20 cellular contexts compared by ENCODE assay signal in the genomic region with DNA sequence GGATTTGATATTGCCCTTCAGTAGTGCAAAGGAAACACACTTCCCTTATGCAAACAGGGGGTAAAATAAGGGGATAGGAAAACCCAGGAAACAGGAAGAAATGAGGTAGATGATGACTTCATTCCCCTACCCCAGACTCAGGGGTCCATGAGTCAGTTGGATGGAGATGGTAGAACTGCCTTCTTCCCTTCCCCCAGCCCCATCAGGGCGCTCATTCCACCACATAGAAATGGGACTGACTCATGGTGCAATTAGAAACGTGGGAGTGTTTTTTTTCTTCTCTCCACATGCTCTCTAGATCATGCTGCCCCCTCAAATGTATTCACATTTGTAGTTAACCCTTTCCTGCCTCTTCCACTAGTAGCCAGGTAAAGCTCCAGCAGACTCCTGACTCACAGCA. TPM values are rescaled to one million over a fixed set of nuclear protein-coding genes. Genes with fewer than 3 reads are reported as not detected.
DNase-seq lines count a peak whose midpoint lies in the region; ATAC-seq, FAIRE-seq and TF ChIP-seq lines count a peak whose summit lies in the region.
"Had no signal": no experiment of that assay in that cellular context is flagged by ENCODE, and none has a peak within 500 bp of the region (broad histone marks: within the 10 kb centered on the region; RNA-seq: fewer than 3 reads in every experiment).

No MANE protein-coding gene starts in this region.

- peaks cover 7% of the 10 kb centered on the region for H3K27me3 Mint-ChIP-seq in activated naive CD8-positive, alpha-beta T cell treated with anti-CD3 and anti-CD28 coated beads, Interleukin-2, amount 50 U/mL, for 24 hours
- no peaks in the 10 kb centered on the region for H3K27me3 Mint-ChIP-seq in activated naive CD8-positive, alpha-beta T cell treated with anti-CD3 and anti-CD28 coated beads for 36 hours
- H3K27me3 Mint-ChIP-seq in astrocyte (ENCODE audit: low read depth, unreplicated experiment), result no peaks in the 10 kb centered on the region
- H3K27me3 Mint-ChIP-seq: dendritic cell treated with granulocyte-macrophage colony-stimulating factor and Interleukin-4, amounts not matched to agents 40 ng/mL and 50 ng/mL, for 4 days had no signal

- ATAC-seq in activated naive CD8-positive, alpha-beta T cell treated with anti-CD3 and anti-CD28 coated beads, Interleukin-2, amount 50 U/mL, for 24 hours, result peak; percentile 20
- ATAC-seq in stimulated activated effector memory CD8-positive, alpha-beta T cell treated with anti-CD3 and anti-CD28 coated beads, Interleukin-12 subunit alpha, Interleukin-12 subunit beta, amount 100 ng/mL, for 72 hours, result no peak
- ATAC-seq: lower lobe of right lung had no signal

- H3K4me3 ChIP-seq in astrocyte (ENCODE audit: insufficient read depth, low read depth, low read length) (no peak overlapping the region), kidney epithelial cell (ENCODE audit: low read depth, low read length) (no peak overlapping the region)
- H3K4me3 ChIP-seq: lower lobe of right lung, skin epidermis had no signal

- H3K36me3 ChIP-seq in astrocyte (ENCODE audit: insufficient read depth, low read length), result no peaks in the 10 kb centered on the region
- H3K36me3 ChIP-seq in kidney epithelial cell (ENCODE audit: control insufficient read depth, insufficient read depth, low read length), result no peaks in the 10 kb centered on the region
- H3K36me3 ChIP-seq: lower lobe of right lung had no signal

- no peaks in the 10 kb centered on the region for H3K27me3 ChIP-seq in astrocyte (ENCODE audit: insufficient read depth, low read length)
- H3K27me3 ChIP-seq in kidney epithelial cell (ENCODE audit: control insufficient read depth, insufficient read depth, low read length), result no peaks in the 10 kb centered on the region

- H3K27ac ChIP-seq in astrocyte (ENCODE audit: low read depth, low read length), result peak overlapping the region; percentile 50
- H3K27ac ChIP-seq: 22Rv1, C4-2B, lower lobe of right lung, skin epidermis had no signal

- no peaks in the 10 kb centered on the region for H3K9me3 ChIP-seq in astrocyte (ENCODE audit: insufficient read depth, low read depth, low read length)
- H3K9me3 ChIP-seq: lower lobe of right lung had no signal

- DNase-seq in activated naive CD8-positive, alpha-beta T cell treated with anti-CD3 and anti-CD28 coated beads, Interleukin-2, amount 50 U/mL, for 24 hours, result no peak
- DNase-seq in activated naive CD8-positive, alpha-beta T cell treated with anti-CD3 and anti-CD28 coated beads for 36 hours, result no peak
- DNase-seq in astrocyte (ENCODE audit: low read depth), result peak; percentile 63
- peak; percentile 25 for DNase-seq in kidney epithelial cell (ENCODE audit: low read depth)
- DNase-seq in stimulated activated effector memory CD8-positive, alpha-beta T cell treated with anti-CD3 and anti-CD28 coated beads, Interleukin-12 subunit alpha, Interleukin-12 subunit beta, amount 100 ng/mL, for 72 hours (ENCODE audit: low spot score in 2 of 2), result no peak
- no peak for DNase-seq in NCI-H774 (lab: John Stamatoyannopoulos, UW)
- DNase-seq in MV-4-11 (lab: John Stamatoyannopoulos, UW), result no peak
- DNase-seq in AML-193 (lab: John Stamatoyannopoulos, UW), result no peak
- DNase-seq: activated CD4-positive, alpha-beta T cell treated with anti-CD3 and anti-CD28 coated beads for 1 hour; lower lobe of right lung; naive B cell; NCI-H1417 treated with DMSO at 0.1 percent for 48 hours; NCI-H524 treated with DMSO at 0.1 percent for 48 hours; stimulated activated CD4-positive, alpha-beta T cell treated with anti-CD3 and anti-CD28 coated beads, Interleukin-4, amount 100 ng/mL, for 24 hours had no signal

- no peak overlapping the region for H3K27ac Mint-ChIP-seq in activated naive CD8-positive, alpha-beta T cell treated with anti-CD3 and anti-CD28 coated beads, Interleukin-2, amount 50 U/mL, for 24 hours
- H3K27ac Mint-ChIP-seq in activated naive CD8-positive, alpha-beta T cell treated with anti-CD3 and anti-CD28 coated beads for 36 hours, result no peak overlapping the region
- H3K27ac Mint-ChIP-seq in astrocyte (ENCODE audit: unreplicated experiment), result peak overlapping the region; percentile 84
- H3K27ac Mint-ChIP-seq in stimulated activated effector memory CD8-positive, alpha-beta T cell treated with anti-CD3 and anti-CD28 coated beads, Interleukin-12 subunit alpha, Interleukin-12 subunit beta, amount 100 ng/mL, for 72 hours, result peak overlapping the region; percentile 39
- H3K27ac Mint-ChIP-seq: activated naive CD4-positive, alpha-beta T cell treated with anti-CD3 and anti-CD28 coated beads, Interleukin-2, amount 50 U/mL, for 24 hours; dendritic cell treated with granulocyte-macrophage colony-stimulating factor and Interleukin-4, amounts not matched to agents 40 ng/mL and 50 ng/mL, for 4 days; naive B cell had no signal

- peak overlapping the region; percentile 79 for H3K4me2 ChIP-seq in astrocyte (ENCODE audit: low read length)

- no peaks in the 10 kb centered on the region for H3K79me2 ChIP-seq in astrocyte (ENCODE audit: insufficient read depth, low read length)

- peak overlapping the region; percentile 23 for H3K9ac ChIP-seq in astrocyte (ENCODE audit: low read length)

- H3K36me3 Mint-ChIP-seq in activated naive CD8-positive, alpha-beta T cell treated with anti-CD3 and anti-CD28 coated beads, Interleukin-2, amount 50 U/mL, for 24 hours (ENCODE audit: low read depth), result no peaks in the 10 kb centered on the region
- H3K36me3 Mint-ChIP-seq in activated naive CD8-positive, alpha-beta T cell treated with anti-CD3 and anti-CD28 coated beads for 36 hours, result no peaks in the 10 kb centered on the region
- H3K36me3 Mint-ChIP-seq in astrocyte (ENCODE audit: low read depth, unreplicated experiment), result no peaks in the 10 kb centered on the region
- no peaks in the 10 kb centered on the region for H3K36me3 Mint-ChIP-seq in stimulated activated effector memory CD8-positive, alpha-beta T cell treated with anti-CD3 and anti-CD28 coated beads, Interleukin-12 subunit alpha, Interleukin-12 subunit beta, amount 100 ng/mL, for 72 hours
- H3K36me3 Mint-ChIP-seq: activated naive CD4-positive, alpha-beta T cell treated with anti-CD3 and anti-CD28 coated beads, Interleukin-2, amount 50 U/mL, for 24 hours; naive B cell had no signal

- peaks cover 13% of the 10 kb centered on the region for H3K4me1 ChIP-seq in astrocyte (ENCODE audit: insufficient read depth, low read length)
- H3K4me1 ChIP-seq: lower lobe of right lung had no signal

- H2AFZ ChIP-seq in astrocyte (ENCODE audit: low read depth, low read length), result peak overlapping the region; percentile 47

- no peaks in the 10 kb centered on the region for H3K9me3 Mint-ChIP-seq in activated naive CD8-positive, alpha-beta T cell treated with anti-CD3 and anti-CD28 coated beads, Interleukin-2, amount 50 U/mL, for 24 hours
- H3K9me3 Mint-ChIP-seq in activated naive CD8-positive, alpha-beta T cell treated with anti-CD3 and anti-CD28 coated beads for 36 hours, result no peaks in the 10 kb centered on the region
- H3K9me3 Mint-ChIP-seq in astrocyte (ENCODE audit: unreplicated experiment), result no peaks in the 10 kb centered on the region
- H3K9me3 Mint-ChIP-seq in stimulated activated effector memory CD8-positive, alpha-beta T cell treated with anti-CD3 and anti-CD28 coated beads, Interleukin-12 subunit alpha, Interleukin-12 subunit beta, amount 100 ng/mL, for 72 hours, result no peaks in the 10 kb centered on the region
- H3K9me3 Mint-ChIP-seq: activated naive CD4-positive, alpha-beta T cell treated with anti-CD3 and anti-CD28 coated beads, Interleukin-2, amount 50 U/mL, for 24 hours; dendritic cell treated with granulocyte-macrophage colony-stimulating factor and Interleukin-4, amounts not matched to agents 40 ng/mL and 50 ng/mL, for 4 days had no signal

- peak; percentile 90 for FAIRE-seq in astrocyte (lab: Jason Lieb, UNC)
- FAIRE-seq: HTR-8/SVneo had no signal

- H3K4me3 Mint-ChIP-seq in activated naive CD8-positive, alpha-beta T cell treated with anti-CD3 and anti-CD28 coated beads, Interleukin-2, amount 50 U/mL, for 24 hours, result no peak overlapping the region
- no peak overlapping the region for H3K4me3 Mint-ChIP-seq in activated naive CD8-positive, alpha-beta T cell treated with anti-CD3 and anti-CD28 coated beads for 36 hours
- no peak overlapping the region for H3K4me3 Mint-ChIP-seq in astrocyte (ENCODE audit: unreplicated experiment)
- no peak overlapping the region for H3K4me3 Mint-ChIP-seq in stimulated activated effector memory CD8-positive, alpha-beta T cell treated with anti-CD3 and anti-CD28 coated beads, Interleukin-12 subunit alpha, Interleukin-12 subunit beta, amount 100 ng/mL, for 72 hours
- H3K4me3 Mint-ChIP-seq: activated naive CD4-positive, alpha-beta T cell treated with anti-CD3 and anti-CD28 coated beads, Interleukin-2, amount 50 U/mL, for 24 hours; dendritic cell treated with granulocyte-macrophage colony-stimulating factor and Interleukin-4, amounts not matched to agents 40 ng/mL and 50 ng/mL, for 4 days; naive B cell had no signal

- TF ChIP-seq CTCF in astrocyte (IDR thresholded peaks at IDR 0.05; ENCODE audit: insufficient read depth, low read depth, low read length), result no peak
- no peak for TF ChIP-seq CTCF in kidney epithelial cell (IDR thresholded peaks at IDR 0.05; ENCODE audit: insufficient read depth, low read length, poor library complexity, severe bottlenecking)

- H3K4me1 Mint-ChIP-seq in activated naive CD8-positive, alpha-beta T cell treated with anti-CD3 and anti-CD28 coated beads, Interleukin-2, amount 50 U/mL, for 24 hours, result no peaks in the 10 kb centered on the region
- H3K4me1 Mint-ChIP-seq in activated naive CD8-positive, alpha-beta T cell treated with anti-CD3 and anti-CD28 coated beads for 36 hours, result peaks cover 5% of the 10 kb centered on the region
- peaks cover 18% of the 10 kb centered on the region for H3K4me1 Mint-ChIP-seq in astrocyte (ENCODE audit: low read depth, unreplicated experiment)
- H3K4me1 Mint-ChIP-seq in stimulated activated effector memory CD8-positive, alpha-beta T cell treated with anti-CD3 and anti-CD28 coated beads, Interleukin-12 subunit alpha, Interleukin-12 subunit beta, amount 100 ng/mL, for 72 hours, result no peaks in the 10 kb centered on the region
- H3K4me1 Mint-ChIP-seq: activated naive CD4-positive, alpha-beta T cell treated with anti-CD3 and anti-CD28 coated beads, Interleukin-2, amount 50 U/mL, for 24 hours; naive B cell had no signal

- H4K20me1 ChIP-seq in astrocyte (ENCODE audit: insufficient read depth, low read length), result no peaks in the 10 kb centered on the region

RNA-seq across cellular contexts. Expression of a gene that starts 23.1 kb away (rescaled TPM):
- 10 to 100 TPM; 15.6 to 17.3 TPM for total RNA-seq in activated naive CD8-positive, alpha-beta T cell treated with anti-CD3 and anti-CD28 coated beads for 36 hours
- 96.5 and 112 TPM in 2 replicates for total RNA-seq in astrocyte
- 33.5 and 37.5 TPM in 2 replicates for total RNA-seq in kidney epithelial cell

RNA-seq across cellular contexts. Expression of a gene that starts 59.8 kb away (rescaled TPM):
- total RNA-seq in activated naive CD8-positive, alpha-beta T cell treated with anti-CD3 and anti-CD28 coated beads for 36 hours, result 10 to 100 TPM; 28.2 to 29.9 TPM
- total RNA-seq in astrocyte, result 108 and 109 TPM in 2 replicates
- total RNA-seq in kidney epithelial cell, result 50.2 and 58.0 TPM in 2 replicates

Comparison
In these comparisons a context has a peak if more than half of its experiments do, and no peak if none do; other contexts are left out.
1. DNase-seq: peak in astrocyte (single experiment) and kidney epithelial cell (single experiment); none in activated naive CD8-positive, alpha-beta T cell treated with anti-CD3 and anti-CD28 coated beads, Interleukin-2, amount 50 U/mL, for 24 hours (single experiment), activated naive CD8-positive, alpha-beta T cell treated with anti-CD3 and anti-CD28 coated beads for 36 hours (single experiment), stimulated activated effector memory CD8-positive, alpha-beta T cell treated with anti-CD3 and anti-CD28 coated beads, Interleukin-12 subunit alpha, Interleukin-12 subunit beta, amount 100 ng/mL, for 72 hours (0 of 2), NCI-H774 (single experiment), MV-4-11 (single experiment) and AML-193 (0 of 2).
2. H3K27ac Mint-ChIP-seq: peak in astrocyte (single experiment) and stimulated activated effector memory CD8-positive, alpha-beta T cell treated with anti-CD3 and anti-CD28 coated beads, Interleukin-12 subunit alpha, Interleukin-12 subunit beta, amount 100 ng/mL, for 72 hours (single experiment); none in activated naive CD8-positive, alpha-beta T cell treated with anti-CD3 and anti-CD28 coated beads, Interleukin-2, amount 50 U/mL, for 24 hours (single experiment) and activated naive CD8-positive, alpha-beta T cell treated with anti-CD3 and anti-CD28 coated beads for 36 hours (single experiment).